ENCODE assay signal across 26 cellular contexts in the genomic region with DNA sequence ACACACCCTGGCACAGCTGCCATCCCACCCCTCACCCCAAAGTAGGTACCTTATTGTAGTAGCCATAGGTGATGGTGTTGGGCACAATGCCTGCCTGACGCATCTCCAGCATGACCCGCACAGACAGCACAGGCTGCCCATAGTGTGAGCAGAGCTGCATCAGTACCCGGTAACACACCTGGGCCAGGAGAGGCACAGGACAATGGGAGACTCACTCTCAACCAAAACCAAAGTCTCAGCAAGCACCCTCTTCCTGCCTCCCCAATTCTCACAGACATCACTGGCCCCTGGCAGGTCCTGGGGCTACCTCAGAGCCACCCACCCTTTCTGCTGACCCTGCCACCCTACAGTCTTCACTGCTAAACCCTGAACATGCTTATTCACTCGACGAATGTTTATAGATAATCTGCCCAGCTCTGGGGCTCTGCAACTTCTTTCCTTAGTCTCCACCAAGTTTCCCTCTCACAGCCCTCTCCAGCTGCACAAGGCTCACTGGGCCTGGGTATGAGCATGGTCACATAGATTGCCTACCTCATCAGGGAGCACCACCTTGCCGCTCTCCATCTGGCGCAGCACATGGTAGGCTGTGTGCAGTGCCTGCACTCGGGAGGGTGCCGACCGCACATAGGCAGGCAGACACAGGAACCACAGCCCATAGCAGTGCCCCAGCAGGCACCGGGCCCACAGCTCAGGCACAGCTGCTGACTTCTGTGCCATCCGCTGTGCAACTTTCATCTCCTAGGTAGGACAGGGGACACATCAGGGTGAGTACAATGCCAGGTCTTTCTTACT. TPM values are rescaled to one million over a fixed set of nuclear protein-coding genes. Genes with fewer than 3 reads are reported as not detected.
A peak's percentile ranks its signal among the peaks of the same experiment; 100 is the strongest.
DNase-seq lines count a peak whose midpoint lies in the region; ATAC-seq and TF ChIP-seq lines count a peak whose summit lies in the region.
"Had no signal": no experiment of that assay in that cellular context is flagged by ENCODE, and none has a peak within 500 bp of the region (broad histone marks: within the 10 kb centered on the region; RNA-seq: fewer than 3 reads in every experiment).

No MANE protein-coding gene starts in this region.

- H3K27me3 Mint-ChIP-seq in CD4-positive, CD25-positive, alpha-beta regulatory T cell: no peaks in the 10 kb centered on the region
- H3K27me3 Mint-ChIP-seq in IgD-negative memory B cell: no peaks in the 10 kb centered on the region
- H3K27me3 Mint-ChIP-seq: activated CD8-positive, alpha-beta memory T cell treated with anti-CD3 and anti-CD28 coated beads, Interleukin-2, amount 10 ng/mL, durations not matched to agents 7 days and 5 days; CD4-positive, alpha-beta T cell had no signal

- H3K79me1 ChIP-seq in neuronal stem cell (ENCODE audit: low read depth, low read length): no peaks in the 10 kb centered on the region

- no peak overlapping the region for H3K4me2 ChIP-seq in neuronal stem cell (ENCODE audit: insufficient read depth, low read length, poor library complexity, severe bottlenecking)

- no peaks in the 10 kb centered on the region for H3K27me3 ChIP-seq in CD4-positive, CD25-positive, alpha-beta regulatory T cell (ENCODE audit: control insufficient read depth, insufficient read depth, low read length)
- H3K27me3 ChIP-seq in neuronal stem cell (ENCODE audit: control insufficient read depth in 3 of 3, insufficient read depth in 3 of 3, low read depth in 1 of 3, low read length in 3 of 3): no peaks in the 10 kb centered on the region
- H3K27me3 ChIP-seq: body of pancreas, foreskin keratinocyte, ovary, Peyer's patch, SJCRH30, testis had no signal

- H3K27ac ChIP-seq in CD4-positive, CD25-positive, alpha-beta regulatory T cell (ENCODE audit: insufficient read depth, low read length, poor library complexity, severe bottlenecking): no peak overlapping the region
- H3K27ac ChIP-seq in coronary artery (no peak overlapping the region), neuronal stem cell (replicated peaks; ENCODE audit: low read length) (no peak overlapping the region)
- H3K27ac ChIP-seq: body of pancreas, foreskin keratinocyte, ovary, Peyer's patch, SJCRH30, testis had no signal

- TF ChIP-seq CTCF in coronary artery (IDR thresholded peaks at IDR 0.05): no peak

- H2BK120ac ChIP-seq in neuronal stem cell (ENCODE audit: low read depth, low read length): no peak overlapping the region

- H2AK5ac ChIP-seq in neuronal stem cell (ENCODE audit: low read depth, low read length): no peak overlapping the region

- no peaks in the 10 kb centered on the region for H3K9me3 Mint-ChIP-seq in CD4-positive, CD25-positive, alpha-beta regulatory T cell
- H3K9me3 Mint-ChIP-seq in IgD-negative memory B cell: no peaks in the 10 kb centered on the region
- H3K9me3 Mint-ChIP-seq: CD4-positive, alpha-beta T cell had no signal

- peak overlapping the region in 2 of 3 donors; percentile 55 to 56 for H3K27ac Mint-ChIP-seq in CD4-positive, CD25-positive, alpha-beta regulatory T cell
- peak overlapping the region in 2 of 3 donors; percentile 39 to 64 for H3K27ac Mint-ChIP-seq in IgD-negative memory B cell
- H3K27ac Mint-ChIP-seq: activated CD8-positive, alpha-beta memory T cell treated with anti-CD3 and anti-CD28 coated beads, Interleukin-2, amount 10 ng/mL, durations not matched to agents 7 days and 5 days; CD4-positive, alpha-beta T cell had no signal

- DNase-seq in CD4-positive, CD25-positive, alpha-beta regulatory T cell: no peak
- DNase-seq in coronary artery (ENCODE audit: low spot score) (peak; percentile 36), neuronal stem cell (ENCODE audit: low spot score) (no peak), DMS 273 (lab: John Stamatoyannopoulos, UW; ENCODE audit: unreplicated experiment) (no peak), NK-92 (lab: John Stamatoyannopoulos, UW; ENCODE audit: unreplicated experiment) (no peak)
- DNase-seq: activated CD4-positive, alpha-beta T cell treated with anti-CD3 and anti-CD28 coated beads for 48 hours; activated CD8-positive, alpha-beta memory T cell treated with anti-CD3 and anti-CD28 coated beads, Interleukin-2, amount 10 ng/mL, durations not matched to agents 7 days and 5 days; body of pancreas; CD4-positive, alpha-beta T cell; effector CD8-positive, alpha-beta T cell; foreskin keratinocyte; KG1; MM.1S; NCI-H1417 treated with DMSO at 0.1 percent for 48 hours; NCI-H526; Peyer's patch; SJCRH30; stimulated activated CD4-positive, alpha-beta T cell treated with anti-CD3 and anti-CD28 coated beads, Interleukin-4, amount 100 ng/mL, for 1 hour; stimulated activated naive CD4-positive, alpha-beta T cell; T-helper 2 cell; testis had no signal

- peak overlapping the region; percentile 72 for H3K18ac ChIP-seq in neuronal stem cell (ENCODE audit: low read length)

- no peak overlapping the region for H4K8ac ChIP-seq in neuronal stem cell (ENCODE audit: low read depth, low read length)

- peaks cover 87% of the 10 kb centered on the region for H3K36me3 ChIP-seq in CD4-positive, CD25-positive, alpha-beta regulatory T cell (ENCODE audit: control insufficient read depth, insufficient read depth, low read length)
- peaks cover 14 to 87% of the 10 kb centered on the region in 2 donors for H3K36me3 ChIP-seq in neuronal stem cell (replicated peaks in 1 of 2; ENCODE audit: control insufficient read depth in 2 of 2, insufficient read depth in 2 of 2, low read length in 2 of 2)
- H3K36me3 ChIP-seq: ovary had no signal

- no peaks in the 10 kb centered on the region for H3K9me3 ChIP-seq in CD4-positive, CD25-positive, alpha-beta regulatory T cell (ENCODE audit: control insufficient read depth in 2 of 2, low read length in 2 of 2)
- no peaks in the 10 kb centered on the region for H3K9me3 ChIP-seq in neuronal stem cell (replicated peaks in 1 of 2; ENCODE audit: control insufficient read depth in 2 of 2, insufficient read depth in 1 of 2, low read depth in 1 of 2, low read length in 2 of 2)
- H3K9me3 ChIP-seq: body of pancreas, ovary, Peyer's patch, SJCRH30, testis had no signal

- peak overlapping the region; percentile 68 for H3K23ac ChIP-seq in neuronal stem cell (ENCODE audit: low read depth, low read length, poor library complexity)

- no peak overlapping the region for H3K14ac ChIP-seq in neuronal stem cell (ENCODE audit: low read length)

- peak overlapping the region; percentile 22 for H2BK5ac ChIP-seq in neuronal stem cell (ENCODE audit: low read length)

- no peak overlapping the region for H3K4me3 Mint-ChIP-seq in CD4-positive, CD25-positive, alpha-beta regulatory T cell
- peak overlapping the region in 2 of 4 donors; percentile 8 to 57 for H3K4me3 Mint-ChIP-seq in IgD-negative memory B cell
- H3K4me3 Mint-ChIP-seq: activated CD8-positive, alpha-beta memory T cell treated with anti-CD3 and anti-CD28 coated beads, Interleukin-2, amount 10 ng/mL, durations not matched to agents 7 days and 5 days; CD4-positive, alpha-beta T cell had no signal

- no peak overlapping the region for H2BK15ac ChIP-seq in neuronal stem cell (ENCODE audit: low read length)

- peaks cover 59% of the 10 kb centered on the region for H3K36me3 Mint-ChIP-seq in CD4-positive, CD25-positive, alpha-beta regulatory T cell
- H3K36me3 Mint-ChIP-seq in IgD-negative memory B cell: peaks cover 3% of the 10 kb centered on the region

- H3K4me1 ChIP-seq in CD4-positive, CD25-positive, alpha-beta regulatory T cell (ENCODE audit: control insufficient read depth, insufficient read depth, low read length, poor library complexity, severe bottlenecking): no peaks in the 10 kb centered on the region
- no peaks in the 10 kb centered on the region for H3K4me1 ChIP-seq in neuronal stem cell (ENCODE audit: control insufficient read depth in 2 of 2, insufficient read depth in 1 of 2, low read depth in 1 of 2, low read length in 2 of 2)
- H3K4me1 ChIP-seq: body of pancreas, foreskin keratinocyte, Peyer's patch, SJCRH30, testis had no signal

- no peak for ATAC-seq in CD4-positive, CD25-positive, alpha-beta regulatory T cell (ENCODE audit: low read depth in 2 of 2)
- no peak for ATAC-seq in GM19395 (IDR thresholded peaks at IDR 0.05; ENCODE audit: unreplicated experiment)
- ATAC-seq: activated CD8-positive, alpha-beta memory T cell treated with anti-CD3 and anti-CD28 coated beads, Interleukin-2, amount 10 ng/mL, durations not matched to agents 7 days and 5 days; body of pancreas; esophagus mucosa; foreskin keratinocyte; left lobe of liver had no signal

- H3K9ac ChIP-seq in neuronal stem cell (ENCODE audit: low read depth, low read length, poor library complexity): peak overlapping the region; percentile 63

- no peak overlapping the region for H4K91ac ChIP-seq in neuronal stem cell (ENCODE audit: low read depth, low read length, poor library complexity)

- no peak overlapping the region for H2BK12ac ChIP-seq in neuronal stem cell (ENCODE audit: low read length)

- no peak overlapping the region for H3K4me3 ChIP-seq in CD4-positive, CD25-positive, alpha-beta regulatory T cell (ENCODE audit: low read depth, low read length)
- no peak overlapping the region for H3K4me3 ChIP-seq in coronary artery
- peak overlapping the region in 1 of 2 donors; percentile 5 for H3K4me3 ChIP-seq in neuronal stem cell (ENCODE audit: low read length in 2 of 2)
- H3K4me3 ChIP-seq: body of pancreas, ovary, Peyer's patch, SJCRH30, testis had no signal

- WGBS in neuronal stem cell (ENCODE audit: extremely low coverage in 2 of 2, insufficient read length in 2 of 2, insufficient replicate concordance in 1 of 2), 2 donors: no CpG with 5 or more reads among the region's 12 CpGs

- H2AFZ ChIP-seq in neuronal stem cell (ENCODE audit: low read length): no peak overlapping the region

- H3K4me1 Mint-ChIP-seq in CD4-positive, CD25-positive, alpha-beta regulatory T cell: peaks cover 0 to 17% (median 5%) of the 10 kb centered on the region in 4 donors
- H3K4me1 Mint-ChIP-seq in IgD-negative memory B cell: peaks cover 4 to 8% (median 7%) of the 10 kb centered on the region in 3 donors
- H3K4me1 Mint-ChIP-seq: activated CD8-positive, alpha-beta memory T cell treated with anti-CD3 and anti-CD28 coated beads, Interleukin-2, amount 10 ng/mL, durations not matched to agents 7 days and 5 days had no signal

- H3K4ac ChIP-seq in neuronal stem cell (ENCODE audit: low read length): no peak overlapping the region

RNA-seq across cellular contexts. Expression of a gene that starts 10.3 kb away (rescaled TPM):
- 133 TPM for total RNA-seq in CD4-positive, CD25-positive, alpha-beta regulatory T cell
- polyA plus RNA-seq in CD4-positive, CD25-positive, alpha-beta regulatory T cell: 10 to 100 TPM; 11.2 to 21.2 (median 13.6) TPM
- polyA plus RNA-seq in IgD-negative memory B cell: 36.3 TPM
- polyA plus RNA-seq in neuronal stem cell (2013, experiment 1 of 2): 10.8 TPM
- 10.8 TPM for polyA plus RNA-seq in neuronal stem cell (2013, experiment 2 of 2)

RNA-seq across cellular contexts. Expression of a gene that starts 13.4 kb away (rescaled TPM):
- 81.5 TPM for total RNA-seq in CD4-positive, CD25-positive, alpha-beta regulatory T cell
- 1 to 10 TPM; 2.9 to 4.5 (median 3.3) TPM for polyA plus RNA-seq in CD4-positive, CD25-positive, alpha-beta regulatory T cell
- polyA plus RNA-seq in IgD-negative memory B cell: 4.6 TPM
- 26.6 TPM for polyA plus RNA-seq in neuronal stem cell (2013, experiment 1 of 2)
- polyA plus RNA-seq in neuronal stem cell (2013, experiment 2 of 2): 27.7 TPM

RNA-seq across cellular contexts. Expression of a gene that starts 22.2 kb away (rescaled TPM):
- 145 TPM for total RNA-seq in CD4-positive, CD25-positive, alpha-beta regulatory T cell
- 10 to 100 TPM; 13.6 to 32.6 (median 26.0) TPM for polyA plus RNA-seq in CD4-positive, CD25-positive, alpha-beta regulatory T cell
- polyA plus RNA-seq in IgD-negative memory B cell: 57.2 TPM
- polyA plus RNA-seq in neuronal stem cell (2013, experiment 1 of 2): 22.5 TPM
- 21.8 TPM for polyA plus RNA-seq in neuronal stem cell (2013, experiment 2 of 2)

RNA-seq across cellular contexts. Expression of a gene that starts 27.1 kb away (rescaled TPM):
- total RNA-seq in CD4-positive, CD25-positive, alpha-beta regulatory T cell: 15.8 TPM
- 10 to 100 TPM; 30.4 to 42.1 (median 35.8) TPM for polyA plus RNA-seq in CD4-positive, CD25-positive, alpha-beta regulatory T cell
- 52.0 TPM for polyA plus RNA-seq in IgD-negative memory B cell
- 83.0 TPM for polyA plus RNA-seq in neuronal stem cell (2013, experiment 1 of 2)
- polyA plus RNA-seq in neuronal stem cell (2013, experiment 2 of 2): 80.7 TPM

RNA-seq across cellular contexts. Expression of a gene that starts 31.5 kb away (rescaled TPM):
- total RNA-seq in CD4-positive, CD25-positive, alpha-beta regulatory T cell: 2.5 TPM
- polyA plus RNA-seq in CD4-positive, CD25-positive, alpha-beta regulatory T cell: 1 to 10 TPM in 3 of 4 donors, under 1 TPM in 1; 0.90 to 5.4 (median 3.3) TPM
- 6.5 TPM for polyA plus RNA-seq in IgD-negative memory B cell
- polyA plus RNA-seq in neuronal stem cell (2013, experiment 1 of 2): 14.4 TPM
- polyA plus RNA-seq in neuronal stem cell (2013, experiment 2 of 2): 14.5 TPM
